Comparison of ENCODE assay signal across 8 cellular contexts in genomic region chr22:17084554-17085276, GRCh38. TPM values are rescaled to one million over a fixed set of nuclear protein-coding genes. Genes with fewer than 3 reads are reported as not detected.
A peak's percentile ranks its signal among the peaks of the same experiment; 100 is the strongest.
DNase-seq lines count a peak whose midpoint lies in the region; ATAC-seq and TF ChIP-seq lines count a peak whose summit lies in the region.

TSS of gene IL17RA (plus strand) at chr22:17085000. CDS start at chr22:17085092, 92 bp downstream.

- H3K4me3 ChIP-seq in aorta (ENCODE audit: low read length in 2 of 2) = peak within 1 kb of the TSS; percentile 71 to 95

- ATAC-seq in HG02852 (IDR thresholded peaks at IDR 0.05; ENCODE audit: unreplicated experiment) (peak; percentile 84), aorta (ENCODE audit: low FRiP score) (peak; percentile 97)

- WGBS in aorta, 2 donors = 1% methylated on average over 60 to 68 of the region's 68 CpGs

- peak; percentile 54 for DNase-seq in NCI-H1694 (lab: John Stamatoyannopoulos, UW)
- peak; percentile 94 for DNase-seq in astrocyte of the hippocampus (ENCODE audit: low read depth, low spot score)
- DNase-seq in hippocampal formation (lab: John Stamatoyannopoulos, UW) = peak; percentile 61 to 70
- peak; percentile 65 for DNase-seq in renal cortical epithelial cell (ENCODE audit: low read depth)
- DNase-seq in aorta = peak; percentile 95 to 96

- no peaks in the 10 kb centered on the region for H3K27me3 ChIP-seq in aorta (ENCODE audit: control insufficient read depth in 1 of 2, insufficient read depth in 2 of 2, low read length in 1 of 2)

- no peaks in the 10 kb centered on the region for H3K9me3 ChIP-seq in aorta (ENCODE audit: control insufficient read depth, low read length)

- TF ChIP-seq POLR2A in GM15510 (IDR thresholded peaks at IDR 0.05; ENCODE audit: borderline replicate concordance, extremely low read depth, insufficient read length) = peak; percentile 75

- H3K36me3 ChIP-seq in aorta (ENCODE audit: control insufficient read depth in 1 of 2, insufficient read depth in 2 of 2, low read length in 1 of 2) = no peaks in the 10 kb centered on the region

- intact Hi-C loops in T-helper 2 cell treated with Interferon-gamma antibody and Interleukin-4, amounts not matched to agents 100 ng/mL and 5 ng/mL, for 36 hours (cut with micrococcal nuclease) = loop anchor here (1.0 to 10.0 kb wide), 6 partner anchors 9 to 693 kb away; partner anchors contain the start of genes ATP6V1E1 and HDHD5
- intact Hi-C loops in aorta (cut with DNase I) = loop anchor here in 1 of 2 donors (2.0 to 5.0 kb wide), 2 partner anchors 74 to 88 kb away; partner anchors contain the start of gene HDHD5

- peaks cover 0 to 4% of the 10 kb centered on the region in 2 donors for H3K4me1 ChIP-seq in aorta (ENCODE audit: control insufficient read depth in 1 of 2, insufficient read depth in 2 of 2, low read length in 2 of 2)

- H3K27ac ChIP-seq in aorta (ENCODE audit: low read depth in 1 of 2, low read length in 2 of 2) = peak within 1 kb of the TSS in 1 of 2 donors; percentile 35

RNA-seq across cellular contexts. Expression of gene IL17RA, which starts in this region (rescaled TPM):
- total RNA-seq in T-helper 2 cell treated with Interferon-gamma antibody and Interleukin-4, amounts not matched to agents 100 ng/mL and 5 ng/mL, for 36 hours = 58.5 and 58.9 TPM in 2 replicates
- total RNA-seq in renal cortical epithelial cell (5.4 and 17.1 TPM in 2 replicates), aorta (10 to 100 TPM; 19.9 to 28.3 TPM)
- 1 to 10 TPM; 3.0 to 9.4 TPM for polyA plus RNA-seq in aorta
